10 cellular contexts compared by ENCODE assay signal in genomic region chr19:38718747-38719543, GRCh38. TPM values are rescaled to one million over a fixed set of nuclear protein-coding genes. Genes with fewer than 3 reads are reported as not detected.
A peak's percentile ranks its signal among the peaks of the same experiment; 100 is the strongest.
DNase-seq lines count a peak whose midpoint lies in the region; ATAC-seq and TF ChIP-seq lines count a peak whose summit lies in the region.
"Had no signal": no experiment of that assay in that cellular context is flagged by ENCODE, and none has a peak within 500 bp of the region (broad histone marks: within the 10 kb centered on the region; RNA-seq: fewer than 3 reads in every experiment).

No MANE protein-coding gene starts in this region.

- peak in 1 of 2 donors; percentile 11 for TF ChIP-seq POLR2A in heart left ventricle (IDR thresholded peaks at IDR 0.05)

- ATAC-seq in heart left ventricle (peak; percentile 28 to 56 (median 44)), HG02870 (IDR thresholded peaks at IDR 0.05; ENCODE audit: unreplicated experiment) (no peak)
- no peak for ATAC-seq in activated naive CD4-positive, alpha-beta T cell treated with anti-CD3 and anti-CD28 coated beads, Interleukin-2, amount 50 U/mL, for 72 hours

- H3K9me3 Mint-ChIP-seq in activated naive CD4-positive, alpha-beta T cell treated with anti-CD3 and anti-CD28 coated beads, Interleukin-2, amount 50 U/mL, for 72 hours = no peaks in the 10 kb centered on the region

- H3K4me1 ChIP-seq in heart left ventricle = peaks cover 22 to 96% (median 68%) of the 10 kb centered on the region in 12 donors

- in situ Hi-C loops in G401 (cut with HindIII; ENCODE audit: low sequenced_read_pairs) = no loop called here

- DNase-seq in G401 (ENCODE audit: low spot score) (peak; percentile 51), amygdala (lab: John Stamatoyannopoulos, UW) (peak in 42 of 56 donors; percentile 10 to 79 (median 55)), heart left ventricle (peak; percentile 70 to 88 (median 83)), renal cortical epithelial cell (ENCODE audit: low read depth) (peak; percentile 46), DMS79 treated with DMSO at 0.1 percent for 48 hours (lab: John Stamatoyannopoulos, UW) (no peak)
- no peak for DNase-seq in activated naive CD4-positive, alpha-beta T cell treated with anti-CD3 and anti-CD28 coated beads, Interleukin-2, amount 50 U/mL, for 72 hours (ENCODE audit: low spot score in 2 of 2)
- no peak for DNase-seq in activated CD4-positive, alpha-beta T cell treated with anti-CD3 and anti-CD28 coated beads for 1 hour

- H3K9me3 ChIP-seq in heart left ventricle = no peaks in the 10 kb centered on the region

- H3K36me3 ChIP-seq in heart left ventricle = peaks cover 0 to 100% (median 91%) of the 10 kb centered on the region in 9 donors

- H3K27me3 ChIP-seq in heart left ventricle = no peaks in the 10 kb centered on the region

- intact Hi-C loops in heart left ventricle (cut with DNase I) = loop anchor here in 2 of 10 donors (2.0 kb wide), 2 partner anchors 54 to 70 kb away; no protein-coding TSS in a partner anchor

- 40 to 45% (median 42%) methylated on average over 17 to 24 of the region's 24 CpGs for WGBS in heart left ventricle, 4 donors

- peak overlapping the region; percentile 60 to 98 (median 89) for H3K27ac ChIP-seq in heart left ventricle

- no peaks in the 10 kb centered on the region for H3K36me3 Mint-ChIP-seq in activated naive CD4-positive, alpha-beta T cell treated with anti-CD3 and anti-CD28 coated beads, Interleukin-2, amount 50 U/mL, for 72 hours

- H3K4me3 ChIP-seq in heart left ventricle = no peak overlapping the region

- TF ChIP-seq CTCF in heart left ventricle (IDR thresholded peaks at IDR 0.05) = peak; percentile 17 to 59 (median 40)

- peak overlapping the region in 1 of 2 donors; percentile 44 for H3K27ac Mint-ChIP-seq in activated naive CD4-positive, alpha-beta T cell treated with anti-CD3 and anti-CD28 coated beads, Interleukin-2, amount 50 U/mL, for 72 hours

RNA-seq across cellular contexts. Expression of gene CAPN12, which starts 25.3 kb away (rescaled TPM):
- total RNA-seq in G401 (2014; rRNA removed; shearing (Covaris generic)) = 5.3 and 5.8 TPM in 2 replicates
- total RNA-seq in heart left ventricle (1 to 10 TPM in 2 of 9 donors, under 1 TPM in 7; 0.36 to 1.8 (median 0.72) TPM), renal cortical epithelial cell (2.6 and 3.6 TPM in 2 replicates)
- polyA plus RNA-seq in heart left ventricle = 1 to 10 TPM in 1 of 2 donors, under 1 TPM in 1; 0.91 to 1.4 TPM
- total RNA-seq in activated naive CD4-positive, alpha-beta T cell treated with anti-CD3 and anti-CD28 coated beads, Interleukin-2, amount 50 U/mL, for 72 hours = 1 to 10 TPM; 1.6 to 9.0 TPM
- total RNA-seq: dermis microvascular lymphatic vessel endothelial cell had no signal

RNA-seq across cellular contexts. Expression of gene LGALS7, which starts 54.4 kb away (rescaled TPM):
- not detected in 2 replicates for total RNA-seq in G401 (2014; rRNA removed; shearing (Covaris generic))
- total RNA-seq in heart left ventricle = not detected
- polyA plus RNA-seq in heart left ventricle = under 1 TPM in 1 of 2 donors, not detected in 1; 0.33 TPM
- not detected in 2 replicates for total RNA-seq in renal cortical epithelial cell
- total RNA-seq in activated naive CD4-positive, alpha-beta T cell treated with anti-CD3 and anti-CD28 coated beads, Interleukin-2, amount 50 U/mL, for 72 hours = not detected
- total RNA-seq: dermis microvascular lymphatic vessel endothelial cell, NCI-H460 had no signal

Comparison
In these comparisons a context has a peak if more than half of its experiments do, and no peak if none do; other contexts are left out.
1. DNase-seq: peak in G401 (single experiment), amygdala (42 of 56), heart left ventricle (5 of 5) and renal cortical epithelial cell (single experiment); none in activated naive CD4-positive, alpha-beta T cell treated with anti-CD3 and anti-CD28 coated beads, Interleukin-2, amount 50 U/mL, for 72 hours (0 of 2), activated CD4-positive, alpha-beta T cell treated with anti-CD3 and anti-CD28 coated beads for 1 hour (single experiment) and DMS79 treated with DMSO at 0.1 percent for 48 hours (single experiment).
2. ATAC-seq: peak in heart left ventricle (4 of 4); none in activated naive CD4-positive, alpha-beta T cell treated with anti-CD3 and anti-CD28 coated beads, Interleukin-2, amount 50 U/mL, for 72 hours (0 of 2) and HG02870 (single experiment).